ENCODE assay signal across 12 cellular contexts in the genomic region with DNA sequence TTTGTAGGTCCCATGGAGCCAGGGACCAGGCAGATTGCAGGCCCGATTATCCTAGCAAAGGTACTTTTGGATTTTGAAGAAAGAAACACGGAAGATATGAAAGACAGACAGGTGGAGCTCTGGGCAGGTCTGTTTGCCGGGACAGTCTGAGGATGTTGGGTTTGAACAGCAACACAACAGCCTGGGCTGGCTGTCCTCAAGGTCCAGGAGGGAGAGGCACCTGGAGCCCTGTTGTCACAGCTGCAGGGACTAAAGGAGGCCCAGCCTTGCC. TPM values are rescaled to one million over a fixed set of nuclear protein-coding genes. Genes with fewer than 3 reads are reported as not detected.
DNase-seq lines count a peak whose midpoint lies in the region; ATAC-seq and TF ChIP-seq lines count a peak whose summit lies in the region.
"Had no signal": no experiment of that assay in that cellular context is flagged by ENCODE, and none has a peak within 500 bp of the region (broad histone marks: within the 10 kb centered on the region; RNA-seq: fewer than 3 reads in every experiment).

No MANE protein-coding gene starts in this region.

- CTCF ChIA-PET in CD4-positive, alpha-beta memory T cell (lab: Charles Lee; ENCODE audit: partially characterized antibody) = no interaction called here

- POLR2A ChIA-PET in CD4-positive, alpha-beta memory T cell (lab: Charles Lee; ENCODE audit: partially characterized antibody) = interaction anchor here (1.9 kb wide), 1 partner anchor 15 kb away, joined by 7 read pairs; a partner anchor contains a TSS

- peaks cover 7 to 10% of the 10 kb centered on the region in 2 donors for H3K36me3 Mint-ChIP-seq in CD4-positive, alpha-beta memory T cell

- no peaks in the 10 kb centered on the region for H3K9me2 ChIP-seq in hepatocyte (replicated peaks; ENCODE audit: insufficient read depth)

- no peak overlapping the region for H3K4me3 ChIP-seq in left ventricle myocardium inferior
- H3K4me3 ChIP-seq in hepatocyte = no peak overlapping the region
- no peak overlapping the region for H3K4me3 ChIP-seq in ovary
- no peak overlapping the region for H3K4me3 ChIP-seq in upper lobe of right lung
- no peak overlapping the region for H3K4me3 ChIP-seq in CD4-positive, alpha-beta memory T cell (ENCODE audit: low read length in 2 of 2)

- H2AFZ ChIP-seq in hepatocyte = no peak overlapping the region

- H3K27ac Mint-ChIP-seq in CD4-positive, alpha-beta memory T cell = peak overlapping the region in 2 of 7 donors; percentile 53 to 67

- no peaks in the 10 kb centered on the region for H3K27me3 Mint-ChIP-seq in CD4-positive, alpha-beta memory T cell

- H3K4me3 Mint-ChIP-seq in CD4-positive, alpha-beta memory T cell = no peak overlapping the region
- H3K4me3 Mint-ChIP-seq: activated T-cell treated with anti-CD3 and anti-CD28 coated beads, Interleukin-2, amount 50 U/mL, for 4 hours had no signal

- no peak for TF ChIP-seq EP300 in ovary (IDR thresholded peaks at IDR 0.05)

- H3K36me3 ChIP-seq in left ventricle myocardium inferior (peaks cover 28% of the 10 kb centered on the region), hepatocyte (replicated peaks; ENCODE audit: insufficient read depth, low read depth) (no peaks in the 10 kb centered on the region), ovary (no peaks in the 10 kb centered on the region), upper lobe of right lung (peaks cover 22% of the 10 kb centered on the region)
- no peaks in the 10 kb centered on the region for H3K36me3 ChIP-seq in CD4-positive, alpha-beta memory T cell (ENCODE audit: insufficient read depth, low read length)

- H3K4me1 ChIP-seq in left ventricle myocardium inferior (peaks cover 100% of the 10 kb centered on the region), hepatocyte (ENCODE audit: insufficient read depth) (peaks cover 37% of the 10 kb centered on the region), ovary (ENCODE audit: insufficient read depth) (peaks cover 50% of the 10 kb centered on the region), upper lobe of right lung (peaks cover 30% of the 10 kb centered on the region)
- H3K4me1 ChIP-seq in CD4-positive, alpha-beta memory T cell (ENCODE audit: insufficient read depth, low read length) = peaks cover 7% of the 10 kb centered on the region

- no peak for TF ChIP-seq CTCF in left ventricle myocardium inferior (IDR thresholded peaks at IDR 0.05; ENCODE audit: borderline replicate concordance)
- TF ChIP-seq CTCF in hepatocyte (IDR thresholded peaks at IDR 0.05; ENCODE audit: poor library complexity) = no peak
- no peak for TF ChIP-seq CTCF in ovary (IDR thresholded peaks at IDR 0.05)
- TF ChIP-seq CTCF in upper lobe of right lung (IDR thresholded peaks at IDR 0.05) = no peak

- H3K4me1 Mint-ChIP-seq in CD4-positive, alpha-beta memory T cell = peaks cover 8 to 17% (median 9%) of the 10 kb centered on the region in 4 donors

- intact Hi-C loops in left ventricle myocardium inferior (cut with micrococcal nuclease) (no loop called here), left ventricle myocardium superior (cut with micrococcal nuclease) (no loop called here), ovary (cut with DNase I) (loop anchor here in 1 of 4 donors (5.0 kb wide), 1 partner anchor 107 kb away; no protein-coding TSS in a partner anchor), upper lobe of right lung (cut with DNase I) (no loop called here)
- intact Hi-C loops in CD4-positive, alpha-beta memory T cell (cut with micrococcal nuclease) = no loop called here

- DNase-seq in left ventricle myocardium inferior (no peak), left ventricle myocardium superior (no peak), hepatocyte (ENCODE audit: low spot score) (no peak), ovary (no peak), upper lobe of right lung (no peak), Ammon's horn (ENCODE audit: low spot score) (no peak), NCI-H1436 treated with DMSO at 0.1 percent for 48 hours (lab: John Stamatoyannopoulos, UW) (no peak)
- no peak for DNase-seq in CD4-positive, alpha-beta memory T cell
- DNase-seq: ACHN; activated T-cell treated with anti-CD3 and anti-CD28 coated beads, Interleukin-2, amount 50 U/mL, for 4 hours; cortex of kidney; Karpas-422 had no signal

- H3K27ac ChIP-seq in left ventricle myocardium inferior (replicated peaks) = peak overlapping the region; percentile 97
- peak overlapping the region; percentile 39 for H3K27ac ChIP-seq in hepatocyte
- H3K27ac ChIP-seq in ovary = peak overlapping the region; percentile 31 to 69
- H3K27ac ChIP-seq in upper lobe of right lung = peak overlapping the region; percentile 53
- H3K27ac ChIP-seq in CD4-positive, alpha-beta memory T cell (ENCODE audit: low read depth, low read length) = no peak overlapping the region

- peak overlapping the region; percentile 17 for H3K4me2 ChIP-seq in hepatocyte

- no peak for TF ChIP-seq POLR2A in ovary (IDR thresholded peaks at IDR 0.05)

- no peaks in the 10 kb centered on the region for H3K9me3 ChIP-seq in left ventricle myocardium inferior (replicated peaks)
- no peaks in the 10 kb centered on the region for H3K9me3 ChIP-seq in hepatocyte (ENCODE audit: low read depth)
- H3K9me3 ChIP-seq in ovary = no peaks in the 10 kb centered on the region
- H3K9me3 ChIP-seq in upper lobe of right lung = no peaks in the 10 kb centered on the region
- H3K9me3 ChIP-seq in CD4-positive, alpha-beta memory T cell (ENCODE audit: control insufficient read depth in 1 of 2, low read length in 2 of 2) = no peaks in the 10 kb centered on the region

- no peaks in the 10 kb centered on the region for H3K27me3 ChIP-seq in left ventricle myocardium inferior (ENCODE audit: low read depth)
- no peaks in the 10 kb centered on the region for H3K27me3 ChIP-seq in hepatocyte
- H3K27me3 ChIP-seq in ovary = no peaks in the 10 kb centered on the region
- H3K27me3 ChIP-seq in upper lobe of right lung = no peaks in the 10 kb centered on the region
- H3K27me3 ChIP-seq in CD4-positive, alpha-beta memory T cell (ENCODE audit: insufficient read depth, low read length) = no peaks in the 10 kb centered on the region

- peaks cover 15% of the 10 kb centered on the region for H3K79me2 ChIP-seq in hepatocyte

- ATAC-seq in left ventricle myocardium superior = no peak
- ATAC-seq in upper lobe of right lung = no peak

- 84% methylated on average over 3 of the region's 3 CpGs for WGBS in hepatocyte (ENCODE audit: low lambda C conversion rate, missing lambda C conversion rate)
- 68 to 89% (median 82%) methylated on average over 3 of the region's 3 CpGs for WGBS in ovary, 3 donors

- H3K9me3 Mint-ChIP-seq in CD4-positive, alpha-beta memory T cell = no peaks in the 10 kb centered on the region
- H3K9me3 Mint-ChIP-seq: activated T-cell treated with anti-CD3 and anti-CD28 coated beads, Interleukin-2, amount 50 U/mL, for 4 hours had no signal

- H4K20me1 ChIP-seq in hepatocyte (ENCODE audit: insufficient read depth, poor library complexity, severe bottlenecking) = peaks cover 3% of the 10 kb centered on the region

RNA-seq across cellular contexts. Expression of a gene that starts 14.6 kb away (rescaled TPM):
- total RNA-seq in left ventricle myocardium inferior (21.9 TPM), left ventricle myocardium superior (20.3 TPM), hepatocyte (40.4 and 54.8 TPM in 2 replicates), ovary (100 to 1,000 TPM in 3 of 7 donors, 10 to 100 TPM in 4; 63.8 to 148 (median 91.3) TPM), upper lobe of right lung (43.7 TPM)
- polyA plus RNA-seq in hepatocyte (23.9 and 26.3 TPM in 2 replicates), ovary (10 to 100 TPM; 47.0 to 70.4 TPM)
- total RNA-seq in CD4-positive, alpha-beta memory T cell = 10 to 100 TPM; 17.3 to 18.8 TPM
- 10 to 100 TPM in 1 of 2 donors, 1 to 10 TPM in 1; 5.5 to 14.0 TPM for polyA plus RNA-seq in CD4-positive, alpha-beta memory T cell

RNA-seq across cellular contexts. Expression of a gene that starts 43.5 kb away (rescaled TPM):
- total RNA-seq in left ventricle myocardium inferior = 17.6 TPM
- 13.1 TPM for total RNA-seq in left ventricle myocardium superior
- 61.3 and 66.9 TPM in 2 replicates for total RNA-seq in hepatocyte
- 75.3 and 102 TPM in 2 replicates for polyA plus RNA-seq in hepatocyte
- 10 to 100 TPM; 20.6 to 69.6 (median 34.4) TPM for total RNA-seq in ovary
- 10 to 100 TPM; 20.4 to 35.2 TPM for polyA plus RNA-seq in ovary
- 29.0 TPM for total RNA-seq in upper lobe of right lung
- total RNA-seq in CD4-positive, alpha-beta memory T cell = 1 to 10 TPM; 3.3 to 4.1 TPM
- 1 to 10 TPM; 2.8 to 4.5 TPM for polyA plus RNA-seq in CD4-positive, alpha-beta memory T cell
